Comparison of ENCODE assay signal across 1 cellular context in the genomic region with DNA sequence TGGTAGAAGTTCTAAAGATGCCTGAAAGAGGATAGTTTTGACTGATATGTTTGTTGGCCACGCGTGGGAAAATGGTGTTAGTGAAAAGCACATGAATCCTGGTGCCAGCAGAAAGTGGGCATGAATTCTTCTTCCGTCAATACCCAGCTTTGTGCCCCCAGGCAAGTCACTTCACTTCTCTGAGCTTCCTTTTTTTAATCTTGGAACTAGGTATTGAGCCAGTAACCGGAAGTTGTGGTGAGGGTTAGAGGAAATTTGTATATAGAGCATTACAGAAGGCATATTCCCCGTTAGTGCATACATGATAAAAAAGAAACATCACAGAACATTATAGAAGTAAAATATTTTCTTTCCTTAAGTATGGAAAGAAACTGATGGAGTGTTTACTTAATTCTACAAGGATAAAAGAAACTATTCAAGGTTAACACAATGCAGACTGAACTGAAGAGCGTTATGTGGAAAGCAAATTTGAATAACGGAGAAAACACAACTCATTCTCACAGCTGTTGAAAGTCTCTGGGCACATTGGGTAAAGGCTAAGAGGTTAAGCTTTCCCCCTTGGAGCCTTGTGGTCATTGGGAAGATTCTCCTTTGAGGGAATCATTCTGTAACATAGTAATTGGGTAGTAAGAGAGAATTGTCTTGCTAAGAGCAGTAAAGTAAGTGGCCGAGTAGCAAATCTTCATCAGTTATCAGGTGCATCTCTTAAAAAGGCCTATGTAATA.
TF ChIP-seq lines count a peak whose summit lies in the region.

No MANE protein-coding gene starts in this region.

TF ChIP-seq in GM12878, 131 proteins besides CTCF, POLR2A, EP300 and RAD21 (continued from another document and continues in another):
- TF ChIP-seq NR2F1 (conservative IDR thresholded peaks at IDR 0.05) (0 out of 2 replicates have a peak, but pooled peaks have one; percentile 34), TBL1XR1 (IDR thresholded peaks at IDR 0.05; ENCODE audit: low read depth, low read length) (no peak), HDAC2 (IDR thresholded peaks at IDR 0.05) (no peak), ETV6 (conservative IDR thresholded peaks at IDR 0.05 in 1 of 2, IDR thresholded peaks at IDR 0.05 in 1 of 2; ENCODE audit: borderline replicate concordance in 1 of 2, low read depth in 1 of 2) (peak in 1 of 2 experiments; percentile 93; a peak in 3 of 4 replicates), IKZF2 (IDR thresholded peaks at IDR 0.05) (peak; percentile 35 to 57; a peak in 2 of 4 replicates), KLF5 (IDR thresholded peaks at IDR 0.05; ENCODE audit: partially characterized antibody) (no peak), RELA (IDR thresholded peaks at IDR 0.05; ENCODE audit: borderline replicate concordance, partially characterized antibody) (no peak), EED (IDR thresholded peaks at IDR 0.05; ENCODE audit: low read depth) (peak; percentile 49; the same call in 1 of the 2 replicates), TCF12 (IDR thresholded peaks at IDR 0.05; ENCODE audit: low read depth, low read length) (no peak), PML (IDR thresholded peaks at IDR 0.05; ENCODE audit: low read length) (no peak), SIN3A (IDR thresholded peaks at IDR 0.05; ENCODE audit: low read depth, low read length) (no peak), NFXL1 (IDR thresholded peaks at IDR 0.05; ENCODE audit: borderline replicate concordance) (no peak; the same call in 1 of the 2 replicates), TARDBP (IDR thresholded peaks at IDR 0.05; ENCODE audit: borderline replicate concordance) (no peak), CBFB (IDR thresholded peaks at IDR 0.05; ENCODE audit: low read depth) (0 out of 2 replicates have a peak, but pooled peaks have one; percentile 26), EZH2 (IDR thresholded peaks at IDR 0.05; ENCODE audit: borderline replicate concordance, control insufficient read depth, low read depth, low read length) (no peak), SMARCA5 (IDR thresholded peaks at IDR 0.05) (0 out of 2 replicates have a peak, but pooled peaks have one; percentile 25), CREB1 (IDR thresholded peaks at IDR 0.05; ENCODE audit: low read depth) (no peak), ESRRA (IDR thresholded peaks at IDR 0.05; ENCODE audit: low read length) (no peak), MXI1 (IDR thresholded peaks at IDR 0.05; ENCODE audit: low read depth, low read length) (no peak), SMAD1 (IDR thresholded peaks at IDR 0.05; ENCODE audit: low read depth, partially characterized antibody) (no peak), SPI1 (IDR thresholded peaks at IDR 0.05; ENCODE audit: borderline replicate concordance, insufficient read depth, low read depth, low read length) (no peak), SREBF1 (IDR thresholded peaks at IDR 0.05; ENCODE audit: low read length) (no peak), POLR2AphosphoS2 (IDR thresholded peaks at IDR 0.05; ENCODE audit: low read depth, low read length) (no peak), MYC (IDR thresholded peaks at IDR 0.05; ENCODE audit: insufficient read depth, insufficient read length, insufficient replicate concordance, low read length, severe bottlenecking) (no peak), CUX1 (IDR thresholded peaks at IDR 0.05; ENCODE audit: insufficient replicate concordance, low read depth, low read length) (no peak), JUND (IDR thresholded peaks at IDR 0.05; ENCODE audit: low read depth, low read length) (no peak), NBN (IDR thresholded peaks at IDR 0.05) (no peak), SP1 (IDR thresholded peaks at IDR 0.05; ENCODE audit: low read depth, low read length) (no peak), MTA3 (IDR thresholded peaks at IDR 0.05; ENCODE audit: borderline replicate concordance, low read length) (peak; percentile 37; the same call in 1 of the 2 replicates), DPF2 (IDR thresholded peaks at IDR 0.05) (no peak), RUNX3 (IDR thresholded peaks at IDR 0.05; ENCODE audit: low read length) (peak; percentile 77), KAT2A (conservative IDR thresholded peaks at IDR 0.05; ENCODE audit: control insufficient read depth, low read depth, low read length) (no peak), PAX5 (IDR thresholded peaks at IDR 0.05; ENCODE audit: borderline replicate concordance, low read depth, low read length) (no peak), TCF7 (IDR thresholded peaks at IDR 0.05; ENCODE audit: borderline replicate concordance) (no peak)
- TF ChIP-seq, protein P1, sequence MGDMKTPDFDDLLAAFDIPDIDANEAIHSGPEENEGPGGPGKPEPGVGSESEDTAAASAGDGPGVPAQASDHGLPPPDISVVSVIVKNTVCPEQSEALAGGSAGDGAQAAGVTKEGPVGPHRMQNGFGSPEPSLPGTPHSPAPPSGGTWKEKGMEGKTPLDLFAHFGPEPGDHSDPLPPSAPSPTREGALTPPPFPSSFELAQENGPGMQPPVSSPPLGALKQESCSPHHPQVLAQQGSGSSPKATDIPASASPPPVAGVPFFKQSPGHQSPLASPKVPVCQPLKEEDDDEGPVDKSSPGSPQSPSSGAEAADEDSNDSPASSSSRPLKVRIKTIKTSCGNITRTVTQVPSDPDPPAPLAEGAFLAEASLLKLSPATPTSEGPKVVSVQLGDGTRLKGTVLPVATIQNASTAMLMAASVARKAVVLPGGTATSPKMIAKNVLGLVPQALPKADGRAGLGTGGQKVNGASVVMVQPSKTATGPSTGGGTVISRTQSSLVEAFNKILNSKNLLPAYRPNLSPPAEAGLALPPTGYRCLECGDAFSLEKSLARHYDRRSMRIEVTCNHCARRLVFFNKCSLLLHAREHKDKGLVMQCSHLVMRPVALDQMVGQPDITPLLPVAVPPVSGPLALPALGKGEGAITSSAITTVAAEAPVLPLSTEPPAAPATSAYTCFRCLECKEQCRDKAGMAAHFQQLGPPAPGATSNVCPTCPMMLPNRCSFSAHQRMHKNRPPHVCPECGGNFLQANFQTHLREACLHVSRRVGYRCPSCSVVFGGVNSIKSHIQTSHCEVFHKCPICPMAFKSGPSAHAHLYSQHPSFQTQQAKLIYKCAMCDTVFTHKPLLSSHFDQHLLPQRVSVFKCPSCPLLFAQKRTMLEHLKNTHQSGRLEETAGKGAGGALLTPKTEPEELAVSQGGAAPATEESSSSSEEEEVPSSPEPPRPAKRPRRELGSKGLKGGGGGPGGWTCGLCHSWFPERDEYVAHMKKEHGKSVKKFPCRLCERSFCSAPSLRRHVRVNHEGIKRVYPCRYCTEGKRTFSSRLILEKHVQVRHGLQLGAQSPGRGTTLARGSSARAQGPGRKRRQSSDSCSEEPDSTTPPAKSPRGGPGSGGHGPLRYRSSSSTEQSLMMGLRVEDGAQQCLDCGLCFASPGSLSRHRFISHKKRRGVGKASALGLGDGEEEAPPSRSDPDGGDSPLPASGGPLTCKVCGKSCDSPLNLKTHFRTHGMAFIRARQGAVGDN (IDR thresholded peaks at IDR 0.05) = no peak
- TF ChIP-seq, protein P2, sequence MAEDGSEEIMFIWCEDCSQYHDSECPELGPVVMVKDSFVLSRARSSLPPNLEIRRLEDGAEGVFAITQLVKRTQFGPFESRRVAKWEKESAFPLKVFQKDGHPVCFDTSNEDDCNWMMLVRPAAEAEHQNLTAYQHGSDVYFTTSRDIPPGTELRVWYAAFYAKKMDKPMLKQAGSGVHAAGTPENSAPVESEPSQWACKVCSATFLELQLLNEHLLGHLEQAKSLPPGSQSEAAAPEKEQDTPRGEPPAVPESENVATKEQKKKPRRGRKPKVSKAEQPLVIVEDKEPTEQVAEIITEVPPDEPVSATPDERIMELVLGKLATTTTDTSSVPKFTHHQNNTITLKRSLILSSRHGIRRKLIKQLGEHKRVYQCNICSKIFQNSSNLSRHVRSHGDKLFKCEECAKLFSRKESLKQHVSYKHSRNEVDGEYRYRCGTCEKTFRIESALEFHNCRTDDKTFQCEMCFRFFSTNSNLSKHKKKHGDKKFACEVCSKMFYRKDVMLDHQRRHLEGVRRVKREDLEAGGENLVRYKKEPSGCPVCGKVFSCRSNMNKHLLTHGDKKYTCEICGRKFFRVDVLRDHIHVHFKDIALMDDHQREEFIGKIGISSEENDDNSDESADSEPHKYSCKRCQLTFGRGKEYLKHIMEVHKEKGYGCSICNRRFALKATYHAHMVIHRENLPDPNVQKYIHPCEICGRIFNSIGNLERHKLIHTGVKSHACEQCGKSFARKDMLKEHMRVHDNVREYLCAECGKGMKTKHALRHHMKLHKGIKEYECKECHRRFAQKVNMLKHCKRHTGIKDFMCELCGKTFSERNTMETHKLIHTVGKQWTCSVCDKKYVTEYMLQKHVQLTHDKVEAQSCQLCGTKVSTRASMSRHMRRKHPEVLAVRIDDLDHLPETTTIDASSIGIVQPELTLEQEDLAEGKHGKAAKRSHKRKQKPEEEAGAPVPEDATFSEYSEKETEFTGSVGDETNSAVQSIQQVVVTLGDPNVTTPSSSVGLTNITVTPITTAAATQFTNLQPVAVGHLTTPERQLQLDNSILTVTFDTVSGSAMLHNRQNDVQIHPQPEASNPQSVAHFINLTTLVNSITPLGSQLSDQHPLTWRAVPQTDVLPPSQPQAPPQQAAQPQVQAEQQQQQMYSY (CRISPR knock-in tag; IDR thresholded peaks at IDR 0.05) = no peak
- TF ChIP-seq, protein P3, sequence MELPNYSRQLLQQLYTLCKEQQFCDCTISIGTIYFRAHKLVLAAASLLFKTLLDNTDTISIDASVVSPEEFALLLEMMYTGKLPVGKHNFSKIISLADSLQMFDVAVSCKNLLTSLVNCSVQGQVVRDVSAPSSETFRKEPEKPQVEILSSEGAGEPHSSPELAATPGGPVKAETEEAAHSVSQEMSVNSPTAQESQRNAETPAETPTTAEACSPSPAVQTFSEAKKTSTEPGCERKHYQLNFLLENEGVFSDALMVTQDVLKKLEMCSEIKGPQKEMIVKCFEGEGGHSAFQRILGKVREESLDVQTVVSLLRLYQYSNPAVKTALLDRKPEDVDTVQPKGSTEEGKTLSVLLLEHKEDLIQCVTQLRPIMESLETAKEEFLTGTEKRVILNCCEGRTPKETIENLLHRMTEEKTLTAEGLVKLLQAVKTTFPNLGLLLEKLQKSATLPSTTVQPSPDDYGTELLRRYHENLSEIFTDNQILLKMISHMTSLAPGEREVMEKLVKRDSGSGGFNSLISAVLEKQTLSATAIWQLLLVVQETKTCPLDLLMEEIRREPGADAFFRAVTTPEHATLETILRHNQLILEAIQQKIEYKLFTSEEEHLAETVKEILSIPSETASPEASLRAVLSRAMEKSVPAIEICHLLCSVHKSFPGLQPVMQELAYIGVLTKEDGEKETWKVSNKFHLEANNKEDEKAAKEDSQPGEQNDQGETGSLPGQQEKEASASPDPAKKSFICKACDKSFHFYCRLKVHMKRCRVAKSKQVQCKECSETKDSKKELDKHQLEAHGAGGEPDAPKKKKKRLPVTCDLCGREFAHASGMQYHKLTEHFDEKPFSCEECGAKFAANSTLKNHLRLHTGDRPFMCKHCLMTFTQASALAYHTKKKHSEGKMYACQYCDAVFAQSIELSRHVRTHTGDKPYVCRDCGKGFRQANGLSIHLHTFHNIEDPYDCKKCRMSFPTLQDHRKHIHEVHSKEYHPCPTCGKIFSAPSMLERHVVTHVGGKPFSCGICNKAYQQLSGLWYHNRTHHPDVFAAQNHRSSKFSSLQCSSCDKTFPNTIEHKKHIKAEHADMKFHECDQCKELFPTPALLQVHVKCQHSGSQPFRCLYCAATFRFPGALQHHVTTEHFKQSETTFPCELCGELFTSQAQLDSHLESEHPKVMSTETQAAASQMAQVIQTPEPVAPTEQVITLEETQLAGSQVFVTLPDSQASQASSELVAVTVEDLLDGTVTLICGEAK (IDR thresholded peaks at IDR 0.05; ENCODE audit: borderline replicate concordance) = no peak
- TF ChIP-seq, protein P4, sequence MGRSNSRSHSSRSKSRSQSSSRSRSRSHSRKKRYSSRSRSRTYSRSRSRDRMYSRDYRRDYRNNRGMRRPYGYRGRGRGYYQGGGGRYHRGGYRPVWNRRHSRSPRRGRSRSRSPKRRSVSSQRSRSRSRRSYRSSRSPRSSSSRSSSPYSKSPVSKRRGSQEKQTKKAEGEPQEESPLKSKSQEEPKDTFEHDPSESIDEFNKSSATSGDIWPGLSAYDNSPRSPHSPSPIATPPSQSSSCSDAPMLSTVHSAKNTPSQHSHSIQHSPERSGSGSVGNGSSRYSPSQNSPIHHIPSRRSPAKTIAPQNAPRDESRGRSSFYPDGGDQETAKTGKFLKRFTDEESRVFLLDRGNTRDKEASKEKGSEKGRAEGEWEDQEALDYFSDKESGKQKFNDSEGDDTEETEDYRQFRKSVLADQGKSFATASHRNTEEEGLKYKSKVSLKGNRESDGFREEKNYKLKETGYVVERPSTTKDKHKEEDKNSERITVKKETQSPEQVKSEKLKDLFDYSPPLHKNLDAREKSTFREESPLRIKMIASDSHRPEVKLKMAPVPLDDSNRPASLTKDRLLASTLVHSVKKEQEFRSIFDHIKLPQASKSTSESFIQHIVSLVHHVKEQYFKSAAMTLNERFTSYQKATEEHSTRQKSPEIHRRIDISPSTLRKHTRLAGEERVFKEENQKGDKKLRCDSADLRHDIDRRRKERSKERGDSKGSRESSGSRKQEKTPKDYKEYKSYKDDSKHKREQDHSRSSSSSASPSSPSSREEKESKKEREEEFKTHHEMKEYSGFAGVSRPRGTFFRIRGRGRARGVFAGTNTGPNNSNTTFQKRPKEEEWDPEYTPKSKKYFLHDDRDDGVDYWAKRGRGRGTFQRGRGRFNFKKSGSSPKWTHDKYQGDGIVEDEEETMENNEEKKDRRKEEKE (IDR thresholded peaks at IDR 0.05) = no peak
